In genomic region chrX:144683247-144683646, GRCh38 we compare ENCODE assay signal across 25 cellular contexts.
"Had no signal": no experiment of that assay in that cellular context is flagged by ENCODE, and none has a peak within 500 bp of the region (broad histone marks: within the 10 kb centered on the region; RNA-seq: fewer than 3 reads in every experiment).

No MANE protein-coding gene starts in this region.

- H3K36me3 ChIP-seq: SJCRH30 had no signal

- FAIRE-seq: HepG2 had no signal

- H3K4me1 ChIP-seq: SJCRH30 had no signal

- H3K9me3 ChIP-seq: SJCRH30 had no signal

- ATAC-seq: HepG2, Panc1, PC-3, SK-N-SH treated with all-trans-retinoic acid at 6 μM for 48 hours had no signal

- H3K27ac ChIP-seq: RWPE1, SJCRH30 had no signal

- H3K27me3 ChIP-seq: SJCRH30 had no signal

- H3K4me3 ChIP-seq: SJCRH30 had no signal

- DNase-seq: IMR-90, Karpas-422, KG1, MM.1S, NCI-H1048, NCI-H1105, NCI-H1417 treated with DMSO at 0.1 percent for 48 hours, NCI-H146, NCI-H1694 treated with DMSO at 0.1 percent for 48 hours, NCI-H1930, NCI-H2081, NCI-H2107, NCI-H2227 treated with DMSO at 0.1 percent for 48 hours, NCI-H446, NCI-H510A, NCI-H524 treated with DMSO at 0.1 percent for 48 hours, NCI-H69, NCI-H774, PC-3, SHP77 treated with DMSO at 0.1 percent for 48 hours, SJCRH30 had no signal
